13 cellular contexts compared by ENCODE assay signal in the genomic region with DNA sequence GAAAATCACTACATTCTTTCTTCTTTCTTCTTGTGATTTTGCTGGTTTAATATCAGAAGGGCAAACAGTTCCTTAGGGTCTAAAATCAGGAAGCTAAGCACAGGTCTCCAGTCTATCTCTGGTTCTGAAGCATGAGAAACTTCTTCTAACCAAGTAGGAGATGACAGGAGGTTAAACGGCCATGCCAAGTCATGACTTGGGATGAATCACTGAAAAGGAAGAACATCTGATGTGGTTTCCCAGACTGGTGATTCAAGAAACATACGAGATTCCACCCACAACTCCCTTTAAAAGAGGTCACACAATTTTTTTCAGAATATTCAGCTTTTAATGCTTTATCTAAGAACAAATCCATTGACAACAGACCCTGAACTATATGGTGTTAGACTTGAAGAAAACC.
DNase-seq lines count a peak whose midpoint lies in the region; TF ChIP-seq lines count a peak whose summit lies in the region.
"Had no signal": no experiment of that assay in that cellular context is flagged by ENCODE, and none has a peak within 500 bp of the region (broad histone marks: within the 10 kb centered on the region; RNA-seq: fewer than 3 reads in every experiment).

No MANE protein-coding gene starts in this region.

- H3K79me2 ChIP-seq in smooth muscle cell (ENCODE audit: low read depth), result no peaks in the 10 kb centered on the region

- 25% methylated on average over 2 of the region's 2 CpGs for WGBS in smooth muscle cell (ENCODE audit: low lambda C conversion rate)

- no peaks in the 10 kb centered on the region for H3K4me1 ChIP-seq in smooth muscle cell (ENCODE audit: low read depth)
- H3K4me1 ChIP-seq: Caco-2, HAP-1 had no signal

- DNase-seq in MG63 (peak; percentile 0), RKO (ENCODE audit: low spot score) (peak; percentile 43), astrocyte of the hippocampus (ENCODE audit: low read depth, low spot score) (peak; percentile 16), smooth muscle cell (lab: John Stamatoyannopoulos, UW; ENCODE audit: unreplicated experiment) (no peak), SHP77 (lab: John Stamatoyannopoulos, UW) (no peak), cerebellar cortex (ENCODE audit: low spot score) (no peak), activated gamma-delta T cell treated with Interleukin-2 at 50 U/mL for 16 hours (no peak)
- DNase-seq: Caco-2; CD8-positive, alpha-beta memory T cell; DND-41; GDM1; GOT3 had no signal

- no peaks in the 10 kb centered on the region for H4K20me1 ChIP-seq in smooth muscle cell (ENCODE audit: low read depth)

- H3K27ac ChIP-seq in smooth muscle cell (ENCODE audit: low read depth), result peak overlapping the region; percentile 54

- no peaks in the 10 kb centered on the region for H3K27me3 ChIP-seq in MG63
- H3K27me3 ChIP-seq in smooth muscle cell (ENCODE audit: low read depth), result no peaks in the 10 kb centered on the region

- peak overlapping the region; percentile 11 for H3K4me2 ChIP-seq in smooth muscle cell

- H3K9me3 ChIP-seq in MG63 (no peaks in the 10 kb centered on the region), smooth muscle cell (replicated peaks; ENCODE audit: low read depth) (no peaks in the 10 kb centered on the region)
- H3K9me3 ChIP-seq: Caco-2, HAP-1 had no signal

- H2AFZ ChIP-seq in smooth muscle cell (ENCODE audit: low read depth), result no peak overlapping the region

- H3K4me3 ChIP-seq in MG63, result no peak overlapping the region
- no peak overlapping the region for H3K4me3 ChIP-seq in smooth muscle cell
- H3K4me3 ChIP-seq: HAP-1 had no signal

- no peak overlapping the region for H3K9ac ChIP-seq in smooth muscle cell (ENCODE audit: low read depth)

- H3F3A ChIP-seq in smooth muscle cell (ENCODE audit: low read depth), result no peaks in the 10 kb centered on the region

- no peak for TF ChIP-seq CTCF in smooth muscle cell (IDR thresholded peaks at IDR 0.05; ENCODE audit: borderline replicate concordance, insufficient read depth, poor library complexity, severe bottlenecking)

- H3K36me3 ChIP-seq in MG63 (no peaks in the 10 kb centered on the region), smooth muscle cell (ENCODE audit: low read depth) (no peaks in the 10 kb centered on the region)
- H3K36me3 ChIP-seq: HAP-1 had no signal

Comparison
In these comparisons a context has a peak if more than half of its experiments do, and no peak if none do; other contexts are left out.
1. DNase-seq: peak in MG63 (single experiment), RKO (single experiment) and astrocyte of the hippocampus (single experiment); none in smooth muscle cell (single experiment), SHP77 (0 of 2), cerebellar cortex (single experiment) and activated gamma-delta T cell treated with Interleukin-2 at 50 U/mL for 16 hours (single experiment).